11 cellular contexts compared by ENCODE assay signal in the genomic region with DNA sequence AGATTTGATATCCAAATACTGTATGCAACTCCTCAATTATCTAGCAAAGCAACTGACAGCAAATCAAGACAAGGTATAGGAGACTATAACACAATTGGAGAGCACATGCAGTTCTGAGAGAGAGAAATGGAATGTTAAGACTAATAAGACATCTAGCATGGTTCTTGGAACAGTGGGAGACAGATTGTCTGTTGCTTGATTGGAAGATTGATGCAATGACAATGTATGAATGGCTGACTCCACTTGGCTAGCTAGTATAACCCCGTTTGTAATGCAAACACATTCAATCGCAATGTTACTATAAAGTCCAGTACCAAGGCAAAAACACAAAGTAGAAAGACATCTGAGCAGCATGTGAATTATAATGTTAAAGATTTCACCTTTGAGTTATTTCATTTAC.
"Had no signal": no experiment of that assay in that cellular context is flagged by ENCODE, and none has a peak within 500 bp of the region (broad histone marks: within the 10 kb centered on the region; RNA-seq: fewer than 3 reads in every experiment).

No MANE protein-coding gene starts in this region.

- H3K4me2 ChIP-seq: GM23338 had no signal

- H3K4me1 Mint-ChIP-seq: GM23338, H9 had no signal

- H3K9me3 ChIP-seq: HAP-1 had no signal

- FAIRE-seq: H1, H54 had no signal

- H3K4me3 Mint-ChIP-seq: GM23338, H9, HFFc6 had no signal

- H3K4me1 ChIP-seq: HAP-1 had no signal

- H3K36me3 ChIP-seq: HAP-1 had no signal

- H3K27ac Mint-ChIP-seq: GM23338, H9, HFFc6 had no signal

- H3K9ac ChIP-seq: GM23248 had no signal

- DNase-seq: GM23248, GOT3, H7, H9, HCEC 1CT, HFFc6 had no signal

- H3K4me3 ChIP-seq: GM23248, GM23338, HAP-1 had no signal

- H2AFZ ChIP-seq: GM23248, GM23338 had no signal

- ATAC-seq: GM23338, HCT116 had no signal

- H3K27ac ChIP-seq: GM23248 had no signal
